9 cellular contexts compared by ENCODE assay signal in the genomic region with DNA sequence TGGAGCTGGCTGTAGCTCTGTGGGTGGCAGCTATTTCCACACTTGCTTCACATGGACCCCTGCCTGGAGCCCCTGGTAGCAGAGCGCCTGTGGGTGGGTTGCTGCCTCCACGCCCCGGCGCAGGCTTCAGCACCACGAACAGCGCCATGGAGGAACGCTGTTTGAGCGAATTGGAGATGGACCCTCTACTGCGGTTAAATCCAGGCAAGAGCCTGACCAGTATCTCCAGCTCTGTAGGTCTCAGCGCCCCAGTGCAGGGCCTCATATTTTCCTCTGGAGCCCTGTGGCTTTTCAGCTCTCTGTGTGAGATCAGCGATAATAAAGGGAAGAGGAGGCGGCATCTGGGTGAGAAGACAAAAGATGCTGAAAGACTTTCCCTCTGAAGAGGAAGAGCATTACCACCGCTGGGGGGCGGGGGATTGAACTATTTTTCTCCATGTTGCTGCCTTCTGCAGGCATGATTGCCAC. TPM values are rescaled to one million over a fixed set of nuclear protein-coding genes. Genes with fewer than 3 reads are reported as not detected.
A peak's percentile ranks its signal among the peaks of the same experiment; 100 is the strongest.
DNase-seq lines count a peak whose midpoint lies in the region; ATAC-seq, FAIRE-seq and TF ChIP-seq lines count a peak whose summit lies in the region.
"Had no signal": no experiment of that assay in that cellular context is flagged by ENCODE, and none has a peak within 500 bp of the region (broad histone marks: within the 10 kb centered on the region; RNA-seq: fewer than 3 reads in every experiment).

No MANE protein-coding gene starts in this region.

- DNase-seq in NCI-H345 (lab: John Stamatoyannopoulos, UW) (peak; percentile 11), NCI-H345 treated with DMSO at 0.1 percent for 48 hours (lab: John Stamatoyannopoulos, UW; ENCODE audit: unreplicated experiment) (no peak), NCI-H146 (lab: John Stamatoyannopoulos, UW) (peak; percentile 91), H1 (ENCODE audit: low read depth in 1 of 2, low spot score in 2 of 2) (peak in 1 of 2 experiments; percentile 91), neural progenitor cell (ENCODE audit: low spot score) (peak; percentile 92), T-helper 17 cell (no peak)
- DNase-seq: NCI-H1092 had no signal

- H3K23ac ChIP-seq in H1 (ENCODE audit: insufficient read length): no peak overlapping the region

- peaks cover 39% of the 10 kb centered on the region for H3F3A ChIP-seq in neural progenitor cell (ENCODE audit: low read depth)

- H2BK5ac ChIP-seq in H1 (ENCODE audit: low read depth, low read length): no peak overlapping the region

- H3K9me3 ChIP-seq in H1 (ENCODE audit: insufficient read depth in 2 of 2, low read depth in 1 of 2, low read length in 1 of 2) (no peaks in the 10 kb centered on the region), neural progenitor cell (ENCODE audit: low read depth) (no peaks in the 10 kb centered on the region), T-helper 17 cell (ENCODE audit: control insufficient read depth, low read length, poor library complexity, severe bottlenecking) (no peaks in the 10 kb centered on the region)

- no peak overlapping the region for H2BK15ac ChIP-seq in H1 (ENCODE audit: low read length)

- H3K9me3 Mint-ChIP-seq in neural progenitor cell: no peaks in the 10 kb centered on the region

- peaks cover 7 to 16% of the 10 kb centered on the region in 2 experiments for H4K20me1 ChIP-seq in H1 (replicated peaks in 1 of 2; ENCODE audit: control insufficient read depth in 1 of 2, insufficient read depth in 2 of 2, low read length in 2 of 2)
- H4K20me1 ChIP-seq in neural progenitor cell (ENCODE audit: low read depth): peaks cover 46% of the 10 kb centered on the region

- no peak overlapping the region for H4K91ac ChIP-seq in H1 (replicated peaks; ENCODE audit: insufficient read length, low read length)

- no peak overlapping the region for H2BK12ac ChIP-seq in H1 (ENCODE audit: low read depth, low read length)

- H3K4me1 Mint-ChIP-seq in neural progenitor cell (peaks cover 14% of the 10 kb centered on the region), T-helper 17 cell (no peaks in the 10 kb centered on the region)

- WGBS in H1 (ENCODE audit: extremely low coverage in 1 of 2, insufficient coverage in 1 of 2, insufficient read length in 1 of 2, insufficient replicate concordance in 2 of 2, low coverage in 1 of 2, low lambda C conversion rate in 2 of 2, missing lambda C conversion rate in 1 of 2), 2 experiments: 5% methylated on average over 13 of the region's 14 CpGs; no CpG with 5 or more reads in 1 of the 2 experiments

- H3K4me3 ChIP-seq in H1 (ENCODE audit: extremely low read depth in 1 of 4, insufficient read depth in 2 of 4, low read depth in 3 of 4, low read length in 4 of 4) (0 out of 8 replicates have a peak overlapping the region, but pooled peaks of 1 of the 4 experiments have one; percentile 2), neural progenitor cell (peak overlapping the region; percentile 8)

- peaks cover 38% of the 10 kb centered on the region for H3K27me3 Mint-ChIP-seq in neural progenitor cell (ENCODE audit: insufficient read depth, low read depth)
- peaks cover 82% of the 10 kb centered on the region for H3K27me3 Mint-ChIP-seq in T-helper 17 cell

- H2AFZ ChIP-seq in H1 (ENCODE audit: low read length) (no peak overlapping the region), neural progenitor cell (replicated peaks) (no peak overlapping the region)

- H3K4me3 Mint-ChIP-seq in neural progenitor cell: no peak overlapping the region
- H3K4me3 Mint-ChIP-seq in T-helper 17 cell: no peak overlapping the region

- peaks cover 17 to 34% (median 26%) of the 10 kb centered on the region in 4 experiments for H3K27me3 ChIP-seq in H1 (replicated peaks in 1 of 4; ENCODE audit: control insufficient read depth in 3 of 4, extremely low read depth in 1 of 4, insufficient read depth in 3 of 4, low read length in 3 of 4)
- peaks cover 42% of the 10 kb centered on the region for H3K27me3 ChIP-seq in neural progenitor cell

- H3K36me3 ChIP-seq in H1 (ENCODE audit: control insufficient read depth in 2 of 4, insufficient read depth in 4 of 4, low read length in 3 of 4): no peaks in the 10 kb centered on the region
- H3K36me3 ChIP-seq in neural progenitor cell: no peaks in the 10 kb centered on the region

- no peaks in the 10 kb centered on the region for H3K79me1 ChIP-seq in H1 (ENCODE audit: low read depth, low read length)

- H4K5ac ChIP-seq in H1 (ENCODE audit: insufficient read length, low read depth, low read length): no peak overlapping the region

- no peak overlapping the region for H3K14ac ChIP-seq in H1 (ENCODE audit: insufficient read length)

- peak in 1 of 2 experiments; percentile 52; a peak in 1 of 3 replicates for TF ChIP-seq EP300 in H1 (IDR thresholded peaks at IDR 0.05; ENCODE audit: borderline replicate concordance in 1 of 2, low read depth in 2 of 2, low read length in 2 of 2)

- no peaks in the 10 kb centered on the region for H3K23me2 ChIP-seq in H1 (ENCODE audit: low read depth, low read length)

- no peak overlapping the region for H2AK5ac ChIP-seq in H1 (ENCODE audit: low read depth, low read length)

- no peak overlapping the region for H3K56ac ChIP-seq in H1 (replicated peaks; ENCODE audit: insufficient read length, low read depth, low read length)

- no peak overlapping the region for H3K18ac ChIP-seq in H1 (ENCODE audit: extremely low read depth, low read length)

- H3K4me1 ChIP-seq in H1 (replicated peaks in 1 of 4; ENCODE audit: control insufficient read depth in 3 of 4, insufficient read depth in 4 of 4, low read length in 3 of 4): peaks cover 2 to 9% (median 5%) of the 10 kb centered on the region in 4 experiments; a peak in 4 of 7 replicates
- H3K4me1 ChIP-seq in neural progenitor cell: peaks cover 36% of the 10 kb centered on the region

- H2BK20ac ChIP-seq in H1 (ENCODE audit: low read length): no peak overlapping the region

- peak; percentile 25 to 52 (median 46) for TF ChIP-seq CTCF in H1 (IDR thresholded peaks at IDR 0.05; ENCODE audit: control extremely low read depth in 1 of 3, insufficient read depth in 1 of 3, low read depth in 1 of 3, low read length in 3 of 3)
- peak; percentile 58 for TF ChIP-seq CTCF in neural progenitor cell (IDR thresholded peaks at IDR 0.05)

- FAIRE-seq in H1 (lab: Jason Lieb, UNC): peak; percentile 83

- H4K8ac ChIP-seq in H1 (ENCODE audit: extremely low read depth, insufficient read depth, low read length): no peak overlapping the region

- peak overlapping the region; percentile 33 to 42; a peak in 2 of 4 replicates for H3K4me2 ChIP-seq in H1 (ENCODE audit: insufficient read depth in 1 of 2, low read depth in 2 of 2, low read length in 2 of 2)
- H3K4me2 ChIP-seq in neural progenitor cell: peak overlapping the region; percentile 44

- CTCF ChIA-PET in H1 (lab: Charles Lee; ENCODE audit: partially characterized antibody): interaction anchor here (0.6 to 3.0 kb wide), 27 partner anchors 9 to 712 kb away, joined by 3 to 11 read pairs (median 4); a partner anchor contains a TSS

- H3K9ac ChIP-seq in H1 (replicated peaks in 1 of 4; ENCODE audit: extremely low read depth in 1 of 4, low read depth in 3 of 4, low read length in 3 of 4) (no peak overlapping the region), neural progenitor cell (no peak overlapping the region)

- POLR2A ChIA-PET in H1 (lab: Charles Lee; ENCODE audit: partially characterized antibody): interaction anchor here (0.9 kb wide), 1 partner anchor 23 kb away, joined by 3 read pairs; no protein-coding TSS in a partner anchor

- TF ChIP-seq POLR2A in H1 (IDR thresholded peaks at IDR 0.05; ENCODE audit: control extremely low read depth in 1 of 2, low read depth in 2 of 2, low read length in 2 of 2) (no peak), GM18505 (IDR thresholded peaks at IDR 0.05; ENCODE audit: borderline replicate concordance, extremely low read depth, insufficient read depth, insufficient read length) (no peak)

- H2BK120ac ChIP-seq in H1 (replicated peaks; ENCODE audit: low read depth, low read length): no peak overlapping the region

- H3K79me2 ChIP-seq in H1 (ENCODE audit: control insufficient read depth in 1 of 2, insufficient read depth in 2 of 2, low read length in 2 of 2) (no peaks in the 10 kb centered on the region), neural progenitor cell (ENCODE audit: low read depth) (no peaks in the 10 kb centered on the region)

- TF ChIP-seq RAD21 in H1 (IDR thresholded peaks at IDR 0.05 in 1 of 2, conservative IDR thresholded peaks at IDR 0.05 in 1 of 2; ENCODE audit: low read depth in 2 of 2, low read length in 2 of 2): peak; percentile 21 to 31

- no peaks in the 10 kb centered on the region for H3K36me3 Mint-ChIP-seq in neural progenitor cell
- peaks cover 5% of the 10 kb centered on the region for H3K36me3 Mint-ChIP-seq in T-helper 17 cell (ENCODE audit: low read depth)

- no peak overlapping the region for H3K4ac ChIP-seq in H1 (replicated peaks; ENCODE audit: insufficient read length, low read depth, low read length)

- H3K27ac ChIP-seq in H1 (ENCODE audit: low read depth, low read length): no peak overlapping the region
- H3K27ac ChIP-seq in neural progenitor cell: no peak overlapping the region

- H3K27ac Mint-ChIP-seq in neural progenitor cell (no peak overlapping the region), T-helper 17 cell (no peak overlapping the region)

- ATAC-seq in GM18502 (IDR thresholded peaks at IDR 0.05; ENCODE audit: poor library complexity, unreplicated experiment) (no peak), GM18505 (IDR thresholded peaks at IDR 0.05; ENCODE audit: unreplicated experiment) (no peak), T-helper 17 cell (no peak)

TF ChIP-seq in H1, 55 proteins besides CTCF, POLR2A, EP300 and RAD21 (continues in another document):
- TF ChIP-seq GTF2F1 (IDR thresholded peaks at IDR 0.05; ENCODE audit: borderline replicate concordance, low read depth, low read length) (no peak), TBP (IDR thresholded peaks at IDR 0.05; ENCODE audit: low read depth, low read length) (peak; percentile 99), ZNF274 (IDR thresholded peaks at IDR 0.05; ENCODE audit: borderline replicate concordance, extremely low read depth, low read length) (no peak), JUND (IDR thresholded peaks at IDR 0.05; ENCODE audit: low read length) (no peak; the same call in 1 of the 2 replicates), YY1 (IDR thresholded peaks at IDR 0.05; ENCODE audit: low read depth, low read length) (0 out of 2 replicates have a peak, but pooled peaks have one; percentile 60), CREB1 (IDR thresholded peaks at IDR 0.05) (0 out of 2 replicates have a peak, but pooled peaks have one; percentile 14)

RNA-seq across cellular contexts. Expression of a gene that starts 12.0 kb away (rescaled TPM):
- 1.9 and 3.3 TPM in 2 replicates for total RNA-seq in H1 (2021; fragmentation: NEBNext Ultra II Directional; extraction: Animal tissue kit (Norgen Biotek cat#: 25700))
- 0.22 and 0.38 TPM in 2 replicates for polyA plus RNA-seq in H1 (2011; rRNA removed)
- polyA plus RNA-seq in H1 (2011; cell fraction: cytosol; rRNA removed): 0.26 TPM
- 0.63 TPM for polyA plus RNA-seq in H1 (2011; cell fraction: nucleus; rRNA removed)
- polyA plus RNA-seq in H1 (2012, experiment 1 of 2): 0.40 to 0.98 TPM (median 0.74 TPM) in 4 replicates
- polyA plus RNA-seq in H1 (2012, experiment 2 of 2): 0.03 TPM
- 1.1 TPM for polyA plus RNA-seq in H1 (2013, experiment 1 of 2)
- 0.92 TPM for polyA plus RNA-seq in H1 (2013, experiment 2 of 2)
- polyA minus RNA-seq in H1 (2011; rRNA and poly(A)+ RNA removed): 1.3 and 3.5 TPM in 2 replicates
- polyA minus RNA-seq in H1 (2011; cell fraction: cytosol; rRNA and poly(A)+ RNA removed): 1.5 TPM
- polyA minus RNA-seq in H1 (2011; cell fraction: nucleus; rRNA and poly(A)+ RNA removed): 3.0 TPM
- 0.06 and 0.15 TPM in 2 replicates for total RNA-seq in neural progenitor cell (ENCODE audit: low replicate concordance)
- not detected for total RNA-seq in T-helper 17 cell

Comparison
In these comparisons a context has a peak if more than half of its experiments do, and no peak if none do; other contexts are left out.
1. DNase-seq: peak in NCI-H345 (single experiment), NCI-H146 (single experiment) and neural progenitor cell (single experiment); none in NCI-H345 treated with DMSO at 0.1 percent for 48 hours (single experiment) and T-helper 17 cell (0 of 3).